10 cellular contexts compared by ENCODE assay signal in genomic region chr6:56849876-56850275, GRCh38.
DNase-seq lines count a peak whose midpoint lies in the region; ATAC-seq and TF ChIP-seq lines count a peak whose summit lies in the region.
"Had no signal": no experiment of that assay in that cellular context is flagged by ENCODE, and none has a peak within 500 bp of the region (broad histone marks: within the 10 kb centered on the region; RNA-seq: fewer than 3 reads in every experiment).

No MANE protein-coding gene starts in this region.

- H3K27me3 ChIP-seq in GM06990 (replicated peaks; ENCODE audit: control insufficient read depth, insufficient read depth, low read length) (no peaks in the 10 kb centered on the region), SJSA1 (replicated peaks) (no peaks in the 10 kb centered on the region)

- DNase-seq in GM06990 (ENCODE audit: extremely low read depth, insufficient read length) (no peak), SJSA1 (ENCODE audit: low read depth in 1 of 2, low spot score in 2 of 2) (peak; percentile 62 to 74), foreskin fibroblast (peak; percentile 63 to 75), renal cortical epithelial cell (ENCODE audit: low read depth) (peak; percentile 28), NCI-H2227 (lab: John Stamatoyannopoulos, UW; ENCODE audit: unreplicated experiment) (no peak), NCI-H524 (lab: John Stamatoyannopoulos, UW) (no peak), KBM-7 (no peak)
- DNase-seq: NCI-H1436 treated with DMSO at 0.1 percent for 48 hours, T-helper 2 cell had no signal

- in situ Hi-C loops in KBM-7 (cut with MboI; ENCODE audit: low pct_unique_long_range_greater_than_20kb, low sequenced_read_pairs), result no loop called here

- no peaks in the 10 kb centered on the region for H3K36me3 ChIP-seq in GM06990 (ENCODE audit: control insufficient read depth, insufficient read depth, low read length)
- H3K36me3 ChIP-seq in SJSA1, result peaks cover 6% of the 10 kb centered on the region

- ATAC-seq in HG02973 (IDR thresholded peaks at IDR 0.05; ENCODE audit: unreplicated experiment), result no peak

- H3K4me1 ChIP-seq in SJSA1 (replicated peaks), result peaks cover 33% of the 10 kb centered on the region

- peak overlapping the region; percentile 72 for H3K4me3 ChIP-seq in GM06990 (replicated peaks; ENCODE audit: low read depth, low read length)
- H3K4me3 ChIP-seq in SJSA1, result peak overlapping the region; percentile 44; the same call in 1 of the 2 replicates
- peak overlapping the region; percentile 14 to 56 for H3K4me3 ChIP-seq in foreskin fibroblast (ENCODE audit: low read depth in 1 of 2, low read length in 2 of 2)

- no peak for TF ChIP-seq CTCF in GM06990 (IDR thresholded peaks at IDR 0.05; ENCODE audit: insufficient read depth, low read length, poor library complexity, severe bottlenecking)
- TF ChIP-seq CTCF in foreskin fibroblast (IDR thresholded peaks at IDR 0.05; ENCODE audit: low read depth, low read length), result no peak

- peak overlapping the region; percentile 51 for H3K27ac ChIP-seq in SJSA1

- H3K9me3 ChIP-seq in SJSA1 (replicated peaks), result no peaks in the 10 kb centered on the region

Comparison
In these comparisons a context has a peak if more than half of its experiments do, and no peak if none do; other contexts are left out.
1. DNase-seq: peak in SJSA1 (2 of 2), foreskin fibroblast (2 of 2) and renal cortical epithelial cell (single experiment); none in GM06990 (single experiment), NCI-H2227 (single experiment), NCI-H524 (0 of 2) and KBM-7 (single experiment).
2. Peak in every context shown above with its lines, with median percentiles within 50 percentile points of each other: H3K4me3 ChIP-seq.